1 cellular context compared by ENCODE assay signal in genomic region chr7:95404316-95404715, GRCh38.
TF ChIP-seq lines count a peak whose summit lies in the region.

No MANE protein-coding gene starts in this region.

TF ChIP-seq in GM23338, 12 proteins besides CTCF, POLR2A, EP300 and RAD21 (continued from another document):
- TF ChIP-seq REST (IDR thresholded peaks at IDR 0.05; ENCODE audit: unreplicated experiment) (no peak), ETS1 (IDR thresholded peaks at IDR 0.05) (no peak), EZH2 (IDR thresholded peaks at IDR 0.05; ENCODE audit: low read depth, unreplicated experiment) (no peak)
